1 cellular context compared by ENCODE assay signal in genomic region chr20:3753098-3753497, GRCh38.
A peak's percentile ranks its signal among the peaks of the same experiment; 100 is the strongest.
TF ChIP-seq lines count a peak whose summit lies in the region.

No MANE protein-coding gene starts in this region.

TF ChIP-seq in HepG2, 621 proteins besides CTCF, POLR2A, EP300 and RAD21 (continued from another document):
- TF ChIP-seq, protein P1, sequence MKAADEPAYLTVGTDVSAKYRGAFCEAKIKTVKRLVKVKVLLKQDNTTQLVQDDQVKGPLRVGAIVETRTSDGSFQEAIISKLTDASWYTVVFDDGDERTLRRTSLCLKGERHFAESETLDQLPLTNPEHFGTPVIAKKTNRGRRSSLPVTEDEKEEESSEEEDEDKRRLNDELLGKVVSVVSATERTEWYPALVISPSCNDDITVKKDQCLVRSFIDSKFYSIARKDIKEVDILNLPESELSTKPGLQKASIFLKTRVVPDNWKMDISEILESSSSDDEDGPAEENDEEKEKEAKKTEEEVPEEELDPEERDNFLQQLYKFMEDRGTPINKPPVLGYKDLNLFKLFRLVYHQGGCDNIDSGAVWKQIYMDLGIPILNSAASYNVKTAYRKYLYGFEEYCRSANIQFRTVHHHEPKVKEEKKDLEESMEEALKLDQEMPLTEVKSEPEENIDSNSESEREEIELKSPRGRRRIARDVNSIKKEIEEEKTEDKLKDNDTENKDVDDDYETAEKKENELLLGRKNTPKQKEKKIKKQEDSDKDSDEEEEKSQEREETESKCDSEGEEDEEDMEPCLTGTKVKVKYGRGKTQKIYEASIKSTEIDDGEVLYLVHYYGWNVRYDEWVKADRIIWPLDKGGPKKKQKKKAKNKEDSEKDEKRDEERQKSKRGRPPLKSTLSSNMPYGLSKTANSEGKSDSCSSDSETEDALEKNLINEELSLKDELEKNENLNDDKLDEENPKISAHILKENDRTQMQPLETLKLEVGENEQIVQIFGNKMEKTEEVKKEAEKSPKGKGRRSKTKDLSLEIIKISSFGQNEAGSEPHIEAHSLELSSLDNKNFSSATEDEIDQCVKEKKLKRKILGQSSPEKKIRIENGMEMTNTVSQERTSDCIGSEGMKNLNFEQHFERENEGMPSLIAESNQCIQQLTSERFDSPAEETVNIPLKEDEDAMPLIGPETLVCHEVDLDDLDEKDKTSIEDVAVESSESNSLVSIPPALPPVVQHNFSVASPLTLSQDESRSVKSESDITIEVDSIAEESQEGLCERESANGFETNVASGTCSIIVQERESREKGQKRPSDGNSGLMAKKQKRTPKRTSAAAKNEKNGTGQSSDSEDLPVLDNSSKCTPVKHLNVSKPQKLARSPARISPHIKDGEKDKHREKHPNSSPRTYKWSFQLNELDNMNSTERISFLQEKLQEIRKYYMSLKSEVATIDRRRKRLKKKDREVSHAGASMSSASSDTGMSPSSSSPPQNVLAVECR (CRISPR knock-in tag; IDR thresholded peaks at IDR 0.05; ENCODE audit: borderline replicate concordance): peak; percentile 20; the same call in 1 of the 2 replicates
- TF ChIP-seq ZNF839 (CRISPR knock-in tag; IDR thresholded peaks at IDR 0.05; ENCODE audit: borderline replicate concordance): no peak
- no peak for TF ChIP-seq ZNF83 (CRISPR knock-in tag; IDR thresholded peaks at IDR 0.05; ENCODE audit: borderline replicate concordance)
- TF ChIP-seq, protein P2, sequence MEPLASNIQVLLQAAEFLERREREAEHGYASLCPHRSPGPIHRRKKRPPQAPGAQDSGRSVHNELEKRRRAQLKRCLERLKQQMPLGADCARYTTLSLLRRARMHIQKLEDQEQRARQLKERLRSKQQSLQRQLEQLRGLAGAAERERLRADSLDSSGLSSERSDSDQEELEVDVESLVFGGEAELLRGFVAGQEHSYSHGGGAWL (CRISPR knock-in tag; IDR thresholded peaks at IDR 0.05): peak; percentile 47; the same call in 1 of the 2 replicates
- no peak for TF ChIP-seq SNRNP70 (IDR thresholded peaks at IDR 0.05; ENCODE audit: low read depth, low read length)
- TF ChIP-seq ZBTB43 (CRISPR knock-in tag; conservative IDR thresholded peaks at IDR 0.05): no peak
- TF ChIP-seq ZNF33A (CRISPR knock-in tag; IDR thresholded peaks at IDR 0.05; ENCODE audit: borderline replicate concordance): no peak
- peak; percentile 57; the same call in 1 of the 2 replicates for TF ChIP-seq ZNF441 (CRISPR knock-in tag; IDR thresholded peaks at IDR 0.05; ENCODE audit: borderline replicate concordance)
- no peak for TF ChIP-seq ZNF230 (CRISPR knock-in tag; IDR thresholded peaks at IDR 0.05)
- peak; percentile 47 for TF ChIP-seq ZBTB33 (CRISPR knock-in tag; IDR thresholded peaks at IDR 0.05)
- no peak for TF ChIP-seq SP4 (CRISPR knock-in tag; IDR thresholded peaks at IDR 0.05)
- no peak for TF ChIP-seq ZNF317 (CRISPR knock-in tag; IDR thresholded peaks at IDR 0.05)
- no peak for TF ChIP-seq SIN3A (IDR thresholded peaks at IDR 0.05; ENCODE audit: borderline replicate concordance, low read depth, low read length)
